23 cellular contexts compared by ENCODE assay signal in genomic region chr21:42567181-42567560, GRCh38.
"Had no signal": no experiment of that assay in that cellular context is flagged by ENCODE, and none has a peak within 500 bp of the region (broad histone marks: within the 10 kb centered on the region; RNA-seq: fewer than 3 reads in every experiment).

No MANE protein-coding gene starts in this region.

- H3K27me3 Mint-ChIP-seq: activated naive CD8-positive, alpha-beta T cell treated with anti-CD3 and anti-CD28 coated beads for 36 hours; natural killer cell treated with Interleukin-12 subunit alpha and Interleukin-12 subunit beta and Interleukin-15 and Interleukin-18, amount 100 ng/mL, for 72 hours had no signal

- H3K4me3 Mint-ChIP-seq: activated naive CD8-positive, alpha-beta T cell treated with anti-CD3 and anti-CD28 coated beads for 36 hours; activated T-cell treated with anti-CD3 and anti-CD28 coated beads, Interleukin-2, amount 50 U/mL, for 4 hours; mesothelial cell of epicardium; natural killer cell treated with Interleukin-12 subunit alpha and Interleukin-12 subunit beta and Interleukin-15 and Interleukin-18, amount 100 ng/mL, for 72 hours had no signal

- H3K4me3 ChIP-seq: cardiac muscle cell, dorsolateral prefrontal cortex, left lung had no signal

- H3K9me3 Mint-ChIP-seq: activated naive CD8-positive, alpha-beta T cell treated with anti-CD3 and anti-CD28 coated beads for 36 hours; activated T-cell treated with anti-CD3 and anti-CD28 coated beads, Interleukin-2, amount 50 U/mL, for 4 hours; mesothelial cell of epicardium; natural killer cell treated with Interleukin-12 subunit alpha and Interleukin-12 subunit beta and Interleukin-15 and Interleukin-18, amount 100 ng/mL, for 72 hours had no signal

- H3K27ac Mint-ChIP-seq: activated naive CD8-positive, alpha-beta T cell treated with anti-CD3 and anti-CD28 coated beads for 36 hours; mesothelial cell of epicardium; natural killer cell treated with Interleukin-12 subunit alpha and Interleukin-12 subunit beta and Interleukin-15 and Interleukin-18, amount 100 ng/mL, for 72 hours had no signal

- H3K9me3 ChIP-seq: left lung had no signal

- H3K4me1 Mint-ChIP-seq: mesothelial cell of epicardium had no signal

- ATAC-seq: activated T-cell treated with anti-CD3 and anti-CD28 coated beads, Interleukin-2, amount 50 U/mL, for 4 hours; natural killer cell treated with Interleukin-12 subunit alpha and Interleukin-12 subunit beta and Interleukin-15 and Interleukin-18, amount 100 ng/mL, for 72 hours; SK-N-SH treated with all-trans-retinoic acid at 6 μM for 48 hours; stimulated activated naive CD8-positive, alpha-beta T cell treated with anti-CD3 and anti-CD28 coated beads, Interleukin-15, Interleukin-2, amounts not matched to agents 100 U/mL and 50 U/mL, for 24 hours had no signal

- DNase-seq: activated CD4-positive, alpha-beta T cell treated with anti-CD3 and anti-CD28 coated beads for 1 hour; activated gamma-delta T cell; activated naive CD8-positive, alpha-beta T cell treated with anti-CD3 and anti-CD28 coated beads for 36 hours; activated T-cell treated with anti-CD3 and anti-CD28 coated beads, Interleukin-2, amount 50 U/mL, for 4 hours; amniotic stem cell; foreskin fibroblast; hypothalamus; nucleus accumbens; SIG-M5; stimulated activated CD4-positive, alpha-beta T cell treated with anti-CD3 and anti-CD28 coated beads, Interleukin-12 subunit alpha, Interleukin-12 subunit beta, amount 100 ng/mL, for 4 hours; stimulated activated CD4-positive, alpha-beta T cell treated with anti-CD3 and anti-CD28 coated beads, Interleukin-1b, Interleukin-23, amount 100 ng/mL, for 48 hours; stimulated activated naive CD8-positive, alpha-beta T cell treated with anti-CD3 and anti-CD28 coated beads, Interleukin-15, Interleukin-2, amounts not matched to agents 100 U/mL and 50 U/mL, for 24 hours; substantia nigra; T-helper 1 cell; T-helper 9 cell; trophoblast cell had no signal

- FAIRE-seq: keratinocyte had no signal

- H3K27me3 ChIP-seq: cardiac muscle cell, dorsolateral prefrontal cortex, left lung had no signal

- H3K36me3 ChIP-seq: cardiac muscle cell had no signal

- H3K27ac ChIP-seq: cardiac muscle cell, dorsolateral prefrontal cortex, left lung had no signal
